ENCODE assay signal across 12 cellular contexts in genomic region chr6:127570739-127571389, GRCh38. TPM values are rescaled to one million over a fixed set of nuclear protein-coding genes. Genes with fewer than 3 reads are reported as not detected.
DNase-seq lines count a peak whose midpoint lies in the region; ATAC-seq and TF ChIP-seq lines count a peak whose summit lies in the region.
"Had no signal": no experiment of that assay in that cellular context is flagged by ENCODE, and none has a peak within 500 bp of the region (broad histone marks: within the 10 kb centered on the region; RNA-seq: fewer than 3 reads in every experiment).

No MANE protein-coding gene starts in this region.

- TF ChIP-seq POLR2A in adrenal gland (IDR thresholded peaks at IDR 0.05) = no peak

- no peaks in the 10 kb centered on the region for H3K9me3 Mint-ChIP-seq in endothelial cell (ENCODE audit: unreplicated experiment)

- DNase-seq in foreskin keratinocyte = peak; percentile 20 to 47
- no peak for DNase-seq in adrenal gland
- no peak for DNase-seq in LoVo (ENCODE audit: low spot score)
- DNase-seq in foreskin fibroblast = no peak
- no peak for DNase-seq in endothelial cell (ENCODE audit: low spot score)
- DNase-seq: heart right ventricle; stimulated activated CD4-positive, alpha-beta T cell treated with anti-CD3 and anti-CD28 coated beads, Interleukin-2, amount 100 ng/mL, for 24 hours had no signal

- WGBS in adrenal gland, 4 donors = 63 to 85% (median 69%) methylated on average over 1 of the region's 1 CpG

- no peaks in the 10 kb centered on the region for H3K27me3 Mint-ChIP-seq in endothelial cell (ENCODE audit: unreplicated experiment)

- ATAC-seq in GM18520 (IDR thresholded peaks at IDR 0.05; ENCODE audit: unreplicated experiment) = peak; percentile 82
- ATAC-seq in GM21526 (IDR thresholded peaks at IDR 0.05; ENCODE audit: low FRiP score, unreplicated experiment) = peak; percentile 77
- ATAC-seq in HG03342 (IDR thresholded peaks at IDR 0.05; ENCODE audit: unreplicated experiment) = peak; percentile 81
- peak; percentile 90 for ATAC-seq in foreskin keratinocyte
- ATAC-seq: heart right ventricle had no signal

- H3K4me3 Mint-ChIP-seq in endothelial cell (ENCODE audit: unreplicated experiment) = no peak overlapping the region

- no peaks in the 10 kb centered on the region for H3K27me3 ChIP-seq in foreskin keratinocyte
- no peaks in the 10 kb centered on the region for H3K27me3 ChIP-seq in adrenal gland
- H3K27me3 ChIP-seq: heart right ventricle had no signal

- H3K9me3 ChIP-seq in adrenal gland (replicated peaks in 1 of 3) = no peaks in the 10 kb centered on the region
- H3K9me3 ChIP-seq: heart right ventricle had no signal

- H3K36me3 Mint-ChIP-seq in endothelial cell (ENCODE audit: low read depth, unreplicated experiment) = no peaks in the 10 kb centered on the region

- H3K4me1 ChIP-seq in foreskin keratinocyte (peaks cover 11% of the 10 kb centered on the region), adrenal gland (replicated peaks in 1 of 2) (no peaks in the 10 kb centered on the region)

- H3K36me3 ChIP-seq in adrenal gland (replicated peaks in 1 of 2) = no peaks in the 10 kb centered on the region
- H3K36me3 ChIP-seq: heart right ventricle had no signal

- H3K27ac ChIP-seq in foreskin keratinocyte = no peak overlapping the region
- H3K27ac ChIP-seq in adrenal gland = no peak overlapping the region
- H3K27ac ChIP-seq: heart right ventricle, VCaP had no signal

- no peak overlapping the region for H3K27ac Mint-ChIP-seq in endothelial cell (ENCODE audit: unreplicated experiment)

- intact Hi-C loops in adrenal gland (cut with DNase I) = no loop called here

- no peak for TF ChIP-seq CTCF in foreskin keratinocyte (conservative IDR thresholded peaks at IDR 0.05)
- no peak for TF ChIP-seq CTCF in adrenal gland (IDR thresholded peaks at IDR 0.05)
- no peak for TF ChIP-seq CTCF in foreskin fibroblast (IDR thresholded peaks at IDR 0.05; ENCODE audit: low read depth, low read length)
- no peak for TF ChIP-seq CTCF in endothelial cell (IDR thresholded peaks at IDR 0.05; ENCODE audit: unreplicated experiment)

- peaks cover 8% of the 10 kb centered on the region for H3K4me1 Mint-ChIP-seq in endothelial cell (ENCODE audit: unreplicated experiment)

- H3K4me3 ChIP-seq in adrenal gland (no peak overlapping the region), foreskin fibroblast (ENCODE audit: low read depth in 1 of 2, low read length in 2 of 2) (no peak overlapping the region)
- H3K4me3 ChIP-seq: heart right ventricle had no signal

RNA-seq across cellular contexts. Expression of gene C6orf58, which starts 6.1 kb away (rescaled TPM):
- total RNA-seq in foreskin keratinocyte (0.07 and 0.10 TPM in 2 replicates), adrenal gland (not detected), endothelial cell (ENCODE audit: unreplicated experiment) (0.82 TPM)
- polyA plus RNA-seq in foreskin keratinocyte (0.14 and 0.16 TPM in 2 replicates), adrenal gland (not detected)
- total RNA-seq: cardiac septum, heart right ventricle had no signal
- polyA plus RNA-seq: heart right ventricle had no signal

Comparison
In these comparisons a context has a peak if more than half of its experiments do, and no peak if none do; other contexts are left out.
1. DNase-seq: peak in foreskin keratinocyte (2 of 2); none in adrenal gland (0 of 7), LoVo (single experiment), foreskin fibroblast (0 of 2) and endothelial cell (single experiment).
2. Peak in every context shown above with its lines, with median percentiles within 50 percentile points of each other: ATAC-seq.